In the genomic region with DNA sequence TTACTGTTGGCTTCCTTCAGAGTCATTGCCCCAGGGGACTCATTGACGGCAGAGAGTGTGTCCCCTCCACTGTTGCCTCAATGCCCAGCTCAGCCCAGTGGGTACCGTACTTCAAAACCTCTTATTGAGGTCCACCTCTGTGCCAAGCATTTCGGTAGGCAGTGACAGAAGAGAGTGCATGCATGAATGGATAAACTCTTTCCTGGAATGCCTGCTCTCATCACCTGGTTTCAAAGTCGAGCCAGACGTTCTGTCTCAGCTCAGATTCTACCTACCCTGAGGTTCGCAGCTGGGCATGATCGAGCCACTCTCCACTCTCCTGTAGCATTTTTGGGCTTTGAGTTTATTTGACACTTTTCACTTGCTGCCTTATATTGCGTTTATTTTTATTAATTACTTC, we compare ENCODE assay signal across 17 cellular contexts.
DNase-seq lines count a peak whose midpoint lies in the region; ATAC-seq and TF ChIP-seq lines count a peak whose summit lies in the region.
"Had no signal": no experiment of that assay in that cellular context is flagged by ENCODE, and none has a peak within 500 bp of the region (broad histone marks: within the 10 kb centered on the region; RNA-seq: fewer than 3 reads in every experiment).

No MANE protein-coding gene starts in this region.

- no CpG with 5 or more reads among the region's 8 CpGs for WGBS in neuronal stem cell (ENCODE audit: extremely low coverage in 2 of 2, insufficient read length in 2 of 2, insufficient replicate concordance in 1 of 2), 2 donors
- 81 to 93% (median 91%) methylated on average over 8 of the region's 8 CpGs for WGBS in stomach, 5 donors

- H2BK120ac ChIP-seq in neuronal stem cell (ENCODE audit: low read depth, low read length): no peak overlapping the region

- peak in 2 of 3 experiments; percentile 2 to 39 for DNase-seq in NCI-H1417 (lab: John Stamatoyannopoulos, UW)
- DNase-seq in NCI-H1417 treated with DMSO at 0.1 percent for 48 hours (lab: John Stamatoyannopoulos, UW): no peak
- peak; percentile 16 for DNase-seq in NCI-H345 treated with DMSO at 0.1 percent for 48 hours (lab: John Stamatoyannopoulos, UW; ENCODE audit: unreplicated experiment)
- DNase-seq in neuronal stem cell (ENCODE audit: low spot score): no peak
- DNase-seq in stomach: no peak
- no peak for DNase-seq in effector CD8-positive, alpha-beta T cell (lab: John Stamatoyannopoulos, UW)
- DNase-seq: AML-193; Caco-2; CD4-positive, alpha-beta T cell; GF-D8; HCEC 1CT had no signal

- no peak overlapping the region for H4K8ac ChIP-seq in neuronal stem cell (ENCODE audit: low read depth, low read length)

- H3K18ac ChIP-seq in neuronal stem cell (ENCODE audit: low read length): peak overlapping the region; percentile 18

- no peaks in the 10 kb centered on the region for H3K27me3 ChIP-seq in neuronal stem cell (ENCODE audit: control insufficient read depth in 3 of 3, insufficient read depth in 3 of 3, low read depth in 1 of 3, low read length in 3 of 3)
- no peaks in the 10 kb centered on the region for H3K27me3 ChIP-seq in stomach

- no peak overlapping the region for H2BK5ac ChIP-seq in neuronal stem cell (ENCODE audit: low read length)

- no peak overlapping the region for H2BK15ac ChIP-seq in neuronal stem cell (ENCODE audit: low read length)

- no peak overlapping the region for H2AFZ ChIP-seq in neuronal stem cell (ENCODE audit: low read length)
- H2AFZ ChIP-seq: GM23338 had no signal

- H3K36me3 ChIP-seq in neuronal stem cell (replicated peaks in 1 of 2; ENCODE audit: control insufficient read depth in 2 of 2, insufficient read depth in 2 of 2, low read length in 2 of 2) (no peaks in the 10 kb centered on the region), stomach (no peaks in the 10 kb centered on the region)

- H3K4ac ChIP-seq in neuronal stem cell (ENCODE audit: low read length): no peak overlapping the region

- peaks cover 0 to 4% of the 10 kb centered on the region in 2 donors for H3K9me3 ChIP-seq in neuronal stem cell (replicated peaks in 1 of 2; ENCODE audit: control insufficient read depth in 2 of 2, insufficient read depth in 1 of 2, low read depth in 1 of 2, low read length in 2 of 2)
- no peaks in the 10 kb centered on the region for H3K9me3 ChIP-seq in stomach
- H3K9me3 ChIP-seq: A549, Caco-2 had no signal

- no peak for TF ChIP-seq POLR2A in stomach (IDR thresholded peaks at IDR 0.05)

- intact Hi-C loops in stomach (cut with DNase I; ENCODE audit: low total_unique reads): no loop called here

- no peak overlapping the region for H2AK5ac ChIP-seq in neuronal stem cell (ENCODE audit: low read depth, low read length)

- no peak overlapping the region for H3K14ac ChIP-seq in neuronal stem cell (ENCODE audit: low read length)

- no peaks in the 10 kb centered on the region for H3K79me1 ChIP-seq in neuronal stem cell (ENCODE audit: low read depth, low read length)

- no peak overlapping the region for H3K23ac ChIP-seq in neuronal stem cell (ENCODE audit: low read depth, low read length, poor library complexity)

- no peak overlapping the region for H3K4me3 ChIP-seq in neuronal stem cell (ENCODE audit: low read length in 2 of 2)
- H3K4me3 ChIP-seq in stomach: no peak overlapping the region
- H3K4me3 ChIP-seq: A549, GM23338 had no signal

- no peak overlapping the region for H3K27ac ChIP-seq in neuronal stem cell (replicated peaks; ENCODE audit: low read length)
- H3K27ac ChIP-seq in stomach: no peak overlapping the region
- H3K27ac ChIP-seq: 22Rv1, A549, C4-2B, HL-60 had no signal

- H3K4me2 ChIP-seq in neuronal stem cell (ENCODE audit: insufficient read depth, low read length, poor library complexity, severe bottlenecking): no peak overlapping the region
- H3K4me2 ChIP-seq: A549, GM23338 had no signal

- H4K91ac ChIP-seq in neuronal stem cell (ENCODE audit: low read depth, low read length, poor library complexity): no peak overlapping the region

- peak overlapping the region; percentile 16 for H2BK12ac ChIP-seq in neuronal stem cell (ENCODE audit: low read length)

- TF ChIP-seq EP300 in stomach (IDR thresholded peaks at IDR 0.05): no peak

- H3K9ac ChIP-seq in neuronal stem cell (ENCODE audit: low read depth, low read length, poor library complexity): no peak overlapping the region

- ATAC-seq in HG02970 (IDR thresholded peaks at IDR 0.05; ENCODE audit: low FRiP score, unreplicated experiment): no peak
- ATAC-seq: A549, GM23338 had no signal

- no peak for TF ChIP-seq CTCF in stomach (IDR thresholded peaks at IDR 0.05)

- H3K4me1 ChIP-seq in neuronal stem cell (ENCODE audit: control insufficient read depth in 2 of 2, insufficient read depth in 1 of 2, low read depth in 1 of 2, low read length in 2 of 2) (peaks cover 16 to 19% of the 10 kb centered on the region in 2 donors), stomach (no peaks in the 10 kb centered on the region)
- H3K4me1 ChIP-seq: A549, Caco-2 had no signal

Comparison
In these comparisons a context has a peak if more than half of its experiments do, and no peak if none do; other contexts are left out.
1. DNase-seq: peak in NCI-H1417 (2 of 3) and NCI-H345 treated with DMSO at 0.1 percent for 48 hours (single experiment); none in NCI-H1417 treated with DMSO at 0.1 percent for 48 hours (single experiment), neuronal stem cell (single experiment), stomach (single experiment) and effector CD8-positive, alpha-beta T cell (single experiment).